ENCODE assay signal across 8 cellular contexts in the genomic region with DNA sequence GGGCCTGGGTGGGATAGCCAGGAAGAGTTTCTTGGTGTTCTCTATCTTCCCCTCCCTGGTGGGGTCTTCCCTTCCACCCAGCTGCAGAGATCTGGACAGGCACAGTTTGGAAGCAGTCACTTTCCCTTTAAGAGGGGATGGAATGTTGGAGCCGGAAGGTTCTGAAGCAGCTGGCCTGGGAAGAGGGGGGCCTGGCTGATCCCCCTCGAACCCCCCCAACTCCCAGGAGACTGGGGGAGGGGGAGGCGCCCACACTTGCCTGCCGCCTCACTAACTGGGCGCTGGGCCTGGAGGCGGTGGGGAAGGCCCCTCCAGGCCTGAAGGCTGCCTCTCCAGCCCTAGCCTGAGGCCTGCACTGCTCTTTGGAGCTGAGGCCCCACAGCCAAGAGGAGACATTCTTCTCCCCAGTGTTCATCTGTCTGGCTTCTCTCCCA. TPM values are rescaled to one million over a fixed set of nuclear protein-coding genes. Genes with fewer than 3 reads are reported as not detected.
DNase-seq lines count a peak whose midpoint lies in the region; ATAC-seq, FAIRE-seq and TF ChIP-seq lines count a peak whose summit lies in the region.

No MANE protein-coding gene starts in this region.

- peak; percentile 75 for DNase-seq in DMS 273 (lab: John Stamatoyannopoulos, UW; ENCODE audit: unreplicated experiment)
- DNase-seq in right cardiac atrium, result peak; percentile 74 to 91 (median 89)
- DNase-seq in progenitor cell of endocrine pancreas (ENCODE audit: low spot score, unreplicated experiment), result peak; percentile 28
- no peak for DNase-seq in GM19239 (ENCODE audit: insufficient read length, low spot score)
- DNase-seq in stimulated activated CD4-positive, alpha-beta T cell treated with anti-CD3 and anti-CD28 coated beads, Interleukin-2, amount 100 ng/mL, for 48 hours, result no peak

- H3K36me3 ChIP-seq in KMS-11 (ENCODE audit: insufficient read depth), result no peaks in the 10 kb centered on the region

- intact Hi-C loops in right cardiac atrium (cut with DNase I), result no loop called here

- H3K4me2 ChIP-seq in KMS-11, result peak overlapping the region; percentile 77

- 1% methylated on average over 6 of the region's 6 CpGs for WGBS in right cardiac atrium

- H3K4me1 Mint-ChIP-seq in progenitor cell of endocrine pancreas (ENCODE audit: low read depth), result peaks cover 28% of the 10 kb centered on the region

- H3K4me3 Mint-ChIP-seq in progenitor cell of endocrine pancreas (ENCODE audit: low read depth), result peak overlapping the region; percentile 96

- H3K27ac ChIP-seq in KMS-11, result peak overlapping the region; percentile 49; the same call in 1 of the 2 replicates
- peak overlapping the region; percentile 80 for H3K27ac ChIP-seq in angular gyrus (ENCODE audit: low read depth, low read length)
- H3K27ac ChIP-seq in right cardiac atrium (ENCODE audit: low read length), result peak overlapping the region; percentile 98

- H3K9me3 ChIP-seq in right cardiac atrium (ENCODE audit: control insufficient read depth, low read length), result no peaks in the 10 kb centered on the region

- FAIRE-seq in GM19239 (lab: Jason Lieb, UNC), result no peak

- no peaks in the 10 kb centered on the region for H3K9me3 Mint-ChIP-seq in progenitor cell of endocrine pancreas (ENCODE audit: low read depth)

- ATAC-seq in right cardiac atrium (peak; percentile 63 to 76), HG03469 (IDR thresholded peaks at IDR 0.05; ENCODE audit: unreplicated experiment) (no peak)

- H3K27me3 ChIP-seq in KMS-11 (ENCODE audit: insufficient read depth, low read depth), result no peaks in the 10 kb centered on the region
- H3K27me3 ChIP-seq in right cardiac atrium (ENCODE audit: control insufficient read depth, insufficient read depth), result no peaks in the 10 kb centered on the region

- no peaks in the 10 kb centered on the region for H3K36me3 Mint-ChIP-seq in progenitor cell of endocrine pancreas (ENCODE audit: insufficient read depth)

- no peaks in the 10 kb centered on the region for H3K27me3 Mint-ChIP-seq in progenitor cell of endocrine pancreas

- peaks cover 44% of the 10 kb centered on the region for H3K79me2 ChIP-seq in KMS-11 (ENCODE audit: insufficient read depth, low read depth)

- H4K20me1 ChIP-seq in KMS-11 (ENCODE audit: insufficient read depth), result no peaks in the 10 kb centered on the region

- H2AFZ ChIP-seq in KMS-11 (ENCODE audit: low read depth), result no peak overlapping the region

- H3K4me1 ChIP-seq in KMS-11 (ENCODE audit: low read depth, poor library complexity, severe bottlenecking) (peaks cover 20% of the 10 kb centered on the region), right cardiac atrium (ENCODE audit: control insufficient read depth, insufficient read depth, low read length) (peaks cover 17% of the 10 kb centered on the region)

- peak overlapping the region; percentile 65; the same call in 1 of the 2 replicates for H3K9ac ChIP-seq in KMS-11

- TF ChIP-seq CTCF in KMS-11 (conservative IDR thresholded peaks at IDR 0.05; ENCODE audit: low read depth, low read length), result no peak
- no peak for TF ChIP-seq CTCF in progenitor cell of endocrine pancreas (IDR thresholded peaks at IDR 0.05; ENCODE audit: unreplicated experiment)

- peak overlapping the region; percentile 97 for H3K27ac Mint-ChIP-seq in progenitor cell of endocrine pancreas

- H3K4me3 ChIP-seq in KMS-11 (IDR thresholded peaks at IDR 0.05; ENCODE audit: insufficient read depth, low read depth, low read length) (peak overlapping the region; percentile 88), right cardiac atrium (ENCODE audit: low read length) (peak overlapping the region; percentile 99)

RNA-seq across cellular contexts. Expression of gene DVL3, which starts 1.4 kb away (rescaled TPM):
- total RNA-seq in right cardiac atrium (10 to 100 TPM; 61.1 to 67.4 (median 65.3) TPM), progenitor cell of endocrine pancreas (112 and 118 TPM in 2 replicates)
- 39.8 TPM for polyA plus RNA-seq in right cardiac atrium

RNA-seq across cellular contexts. Expression of gene AP2M1, which starts 18.1 kb away (rescaled TPM):
- total RNA-seq in right cardiac atrium, result 100 to 1,000 TPM; 271 to 340 (median 329) TPM
- polyA plus RNA-seq in right cardiac atrium, result 330 TPM
- total RNA-seq in progenitor cell of endocrine pancreas, result 213 and 223 TPM in 2 replicates

RNA-seq across cellular contexts. Expression of gene EIF2B5, which starts 21.4 kb away (rescaled TPM):
- total RNA-seq in right cardiac atrium, result 10 to 100 TPM; 30.8 to 34.5 (median 33.0) TPM
- polyA plus RNA-seq in right cardiac atrium, result 28.3 TPM
- total RNA-seq in progenitor cell of endocrine pancreas, result 45.4 and 45.7 TPM in 2 replicates

RNA-seq across cellular contexts. Expression of gene ABCF3, which starts 29.5 kb away (rescaled TPM):
- total RNA-seq in right cardiac atrium (10 to 100 TPM; 59.2 to 72.9 (median 63.5) TPM), progenitor cell of endocrine pancreas (60.8 and 65.9 TPM in 2 replicates)
- polyA plus RNA-seq in right cardiac atrium, result 50.9 TPM

RNA-seq across cellular contexts. Expression of gene HTR3E, which starts 59.7 kb away (rescaled TPM):
- total RNA-seq in right cardiac atrium (not detected), progenitor cell of endocrine pancreas (not detected in 2 replicates)
- not detected for polyA plus RNA-seq in right cardiac atrium

Comparison
In these comparisons a context has a peak if more than half of its experiments do, and no peak if none do; other contexts are left out.
1. DNase-seq: peak in DMS 273 (single experiment), right cardiac atrium (3 of 3) and progenitor cell of endocrine pancreas (single experiment); none in GM19239 (single experiment) and stimulated activated CD4-positive, alpha-beta T cell treated with anti-CD3 and anti-CD28 coated beads, Interleukin-2, amount 100 ng/mL, for 48 hours (0 of 2).
2. Peak in every context shown above with its lines, with median percentiles within 50 percentile points of each other: H3K27ac ChIP-seq.